Comparison of ENCODE assay signal across 12 cellular contexts in the genomic region with DNA sequence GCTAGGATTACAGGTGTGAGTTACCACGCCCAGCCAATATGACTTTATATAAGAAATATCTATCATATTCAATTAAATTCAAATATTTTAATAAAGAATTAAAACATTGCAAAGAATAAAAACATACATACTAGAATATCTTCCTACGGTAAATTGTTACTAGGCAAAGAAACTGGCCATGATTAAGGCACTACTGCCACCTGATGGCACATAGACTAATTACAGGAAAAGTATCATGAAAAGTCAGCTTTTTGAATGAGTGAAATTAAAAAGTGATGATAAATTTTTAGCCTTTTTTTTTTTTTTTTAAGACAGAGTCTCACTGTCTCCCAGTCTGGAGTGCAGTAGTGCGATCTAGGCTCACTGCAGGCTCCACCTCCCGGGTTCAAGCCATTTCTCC. TPM values are rescaled to one million over a fixed set of nuclear protein-coding genes. Genes with fewer than 3 reads are reported as not detected.
DNase-seq lines count a peak whose midpoint lies in the region; ATAC-seq, FAIRE-seq and TF ChIP-seq lines count a peak whose summit lies in the region.
"Had no signal": no experiment of that assay in that cellular context is flagged by ENCODE, and none has a peak within 500 bp of the region (broad histone marks: within the 10 kb centered on the region; RNA-seq: fewer than 3 reads in every experiment).

No MANE protein-coding gene starts in this region.

- 58% methylated on average over 4 of the region's 4 CpGs for WGBS in suprapubic skin

- FAIRE-seq in G401.6 (lab: Jason Lieb, UNC): peak; percentile 88

- H3K4me3 ChIP-seq in suprapubic skin: no peak overlapping the region
- H3K4me3 ChIP-seq: esophagus muscularis mucosa, stomach had no signal

- no peaks in the 10 kb centered on the region for H3K36me3 ChIP-seq in suprapubic skin
- H3K36me3 ChIP-seq: esophagus muscularis mucosa, stomach had no signal

- peak; percentile 61 to 68 for DNase-seq in Kasumi-1 (lab: John Stamatoyannopoulos, UW)
- peak; percentile 8 to 16 for DNase-seq in lung microvascular endothelial cell (ENCODE audit: low read depth in 2 of 2)
- no peak for DNase-seq in suprapubic skin (ENCODE audit: low spot score in 2 of 2)
- no peak for DNase-seq in 8988T
- DNase-seq: activated CD4-positive, alpha-beta T cell treated with anti-CD3 and anti-CD28 coated beads for 4 hours; GF-D8; stomach had no signal

- no peak for TF ChIP-seq POLR2A in suprapubic skin (IDR thresholded peaks at IDR 0.05)

- peak overlapping the region; percentile 80 for H3K27ac ChIP-seq in VCaP
- H3K27ac ChIP-seq in suprapubic skin: no peak overlapping the region
- H3K27ac ChIP-seq: esophagus muscularis mucosa, stomach had no signal

- TF ChIP-seq CTCF in VCaP (conservative IDR thresholded peaks at IDR 0.05) (no peak; the same call in 1 of the 2 replicates), suprapubic skin (IDR thresholded peaks at IDR 0.05) (no peak)

- TF ChIP-seq EP300 in suprapubic skin (IDR thresholded peaks at IDR 0.05): no peak

- no peak for ATAC-seq in HG02870 (IDR thresholded peaks at IDR 0.05; ENCODE audit: unreplicated experiment)
- no peak for ATAC-seq in GM21390 (IDR thresholded peaks at IDR 0.05; ENCODE audit: unreplicated experiment)

- peaks cover 11% of the 10 kb centered on the region for H3K9me3 ChIP-seq in suprapubic skin

- H3K4me1 ChIP-seq in suprapubic skin: no peaks in the 10 kb centered on the region
- H3K4me1 ChIP-seq: esophagus muscularis mucosa had no signal

- no peaks in the 10 kb centered on the region for H3K27me3 ChIP-seq in suprapubic skin
- H3K27me3 ChIP-seq: stomach had no signal

RNA-seq across cellular contexts. Expression of a gene that starts 30.9 kb away (rescaled TPM):
- total RNA-seq in lung microvascular endothelial cell: 13.5 and 17.2 TPM in 2 replicates
- total RNA-seq in suprapubic skin: 10 to 100 TPM; 11.2 to 32.0 (median 12.7) TPM

RNA-seq across cellular contexts. Expression of a gene that starts 59.1 kb away (rescaled TPM):
- 11.6 and 20.4 TPM in 2 replicates for total RNA-seq in lung microvascular endothelial cell
- total RNA-seq in suprapubic skin: 10 to 100 TPM; 32.2 to 94.9 (median 41.0) TPM

Comparison
In these comparisons a context has a peak if more than half of its experiments do, and no peak if none do; other contexts are left out.
1. DNase-seq: peak in Kasumi-1 (2 of 2) and lung microvascular endothelial cell (2 of 2); none in suprapubic skin (0 of 2) and 8988T (single experiment).